Comparison of ENCODE assay signal across 21 cellular contexts in the genomic region with DNA sequence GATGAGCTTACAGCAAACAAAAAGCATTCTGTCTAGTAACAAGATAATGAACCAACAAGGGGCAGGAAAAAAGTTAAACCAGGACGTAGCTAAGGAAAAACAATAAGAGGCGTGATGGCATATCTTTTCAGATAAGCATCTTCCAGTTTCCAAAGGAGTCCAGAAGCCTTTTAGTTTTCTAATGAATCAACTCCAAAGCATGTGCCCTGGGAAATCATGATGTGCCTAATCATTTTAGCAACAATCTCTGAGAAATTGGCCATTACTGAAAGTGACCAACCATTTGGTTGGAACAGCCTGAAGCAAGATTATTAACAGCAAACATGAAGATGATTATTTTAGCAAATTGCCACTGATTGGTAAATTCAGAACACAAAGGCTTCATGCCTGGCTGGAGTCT.
DNase-seq lines count a peak whose midpoint lies in the region; ATAC-seq, FAIRE-seq and TF ChIP-seq lines count a peak whose summit lies in the region.
"Had no signal": no experiment of that assay in that cellular context is flagged by ENCODE, and none has a peak within 500 bp of the region (broad histone marks: within the 10 kb centered on the region; RNA-seq: fewer than 3 reads in every experiment).

No MANE protein-coding gene starts in this region.

- TF ChIP-seq RAD21 in SK-N-SH (IDR thresholded peaks at IDR 0.05; ENCODE audit: low read length) (no peak), HepG2 (CRISPR knock-in tag; IDR thresholded peaks at IDR 0.05) (no peak)

- H3K9me2 ChIP-seq in SK-N-SH: no peaks in the 10 kb centered on the region

- DNase-seq in SK-N-SH (peak; percentile 28), M059J (ENCODE audit: low read depth) (peak; percentile 23), astrocyte (ENCODE audit: low read depth) (peak; percentile 13), smooth muscle cell (lab: John Stamatoyannopoulos, UW; ENCODE audit: unreplicated experiment) (no peak), HepG2 (ENCODE audit: low spot score) (no peak)
- DNase-seq in activated naive CD4-positive, alpha-beta T cell treated with Interleukin-2 at 50 U/mL for 16 hours: no peak
- DNase-seq: 8988T; Calu3; CD4-positive, alpha-beta memory T cell; DND-41; GDM1; IMR-90 had no signal

- POLR2A ChIA-PET in SK-N-SH (lab: Yijun Ruan, JAX) (no interaction called here), HepG2 (lab: Yijun Ruan, JAX) (no interaction called here)

- no peak for TF ChIP-seq POLR2A in HepG2 (IDR thresholded peaks at IDR 0.05; ENCODE audit: insufficient read depth in 1 of 2, low read depth in 2 of 2, low read length in 2 of 2)

- H3K9me3 Mint-ChIP-seq in astrocyte (ENCODE audit: unreplicated experiment): peaks cover 2% of the 10 kb centered on the region

- H3K4me1 Mint-ChIP-seq in astrocyte (ENCODE audit: low read depth, unreplicated experiment): peaks cover 11% of the 10 kb centered on the region
- H3K4me1 Mint-ChIP-seq: CD14-positive monocyte; CD4-positive, alpha-beta memory T cell had no signal

- no peak overlapping the region for H3K4me3 Mint-ChIP-seq in astrocyte (ENCODE audit: unreplicated experiment)
- H3K4me3 Mint-ChIP-seq: CD14-positive monocyte; CD4-positive, alpha-beta memory T cell had no signal

- H3K27ac ChIP-seq in SK-N-SH (ENCODE audit: low read depth in 2 of 2, low read length in 1 of 2): peak overlapping the region in 1 of 2 experiments; percentile 73; a peak in 1 of 4 replicates
- no peak overlapping the region for H3K27ac ChIP-seq in astrocyte (ENCODE audit: low read depth, low read length)
- no peak overlapping the region for H3K27ac ChIP-seq in smooth muscle cell (ENCODE audit: low read depth)
- no peak overlapping the region for H3K27ac ChIP-seq in HepG2 (ENCODE audit: extremely low read length, insufficient read depth, low read length)
- H3K27ac ChIP-seq: BLaER1 had no signal

- no peak overlapping the region for H3K4me3 ChIP-seq in SK-N-SH (ENCODE audit: low read depth in 2 of 2, low read length in 1 of 2)
- H3K4me3 ChIP-seq in astrocyte (ENCODE audit: insufficient read depth, low read depth, low read length): no peak overlapping the region
- H3K4me3 ChIP-seq in smooth muscle cell: no peak overlapping the region
- no peak overlapping the region for H3K4me3 ChIP-seq in HepG2 (replicated peaks in 1 of 3; ENCODE audit: insufficient read depth in 1 of 3, low read depth in 2 of 3, low read length in 3 of 3)
- H3K4me3 ChIP-seq: BLaER1, HAP-1, K562 had no signal

- H3K27ac Mint-ChIP-seq in astrocyte (ENCODE audit: unreplicated experiment): no peak overlapping the region
- H3K27ac Mint-ChIP-seq: CD14-positive monocyte; CD4-positive, alpha-beta memory T cell had no signal

- H4K20me1 ChIP-seq in SK-N-SH (ENCODE audit: insufficient read depth) (no peaks in the 10 kb centered on the region), astrocyte (ENCODE audit: insufficient read depth, low read length) (no peaks in the 10 kb centered on the region), smooth muscle cell (ENCODE audit: low read depth) (no peaks in the 10 kb centered on the region), HepG2 (ENCODE audit: insufficient read depth, low read length) (no peaks in the 10 kb centered on the region)
- H4K20me1 ChIP-seq: BLaER1 had no signal

- H3F3A ChIP-seq in SK-N-SH (replicated peaks; ENCODE audit: insufficient read depth): no peaks in the 10 kb centered on the region
- H3F3A ChIP-seq in smooth muscle cell (ENCODE audit: low read depth): peaks cover 4% of the 10 kb centered on the region

- TF ChIP-seq CTCF in SK-N-SH (IDR thresholded peaks at IDR 0.05): no peak
- no peak for TF ChIP-seq CTCF in astrocyte (IDR thresholded peaks at IDR 0.05; ENCODE audit: insufficient read depth, low read depth, low read length)
- no peak for TF ChIP-seq CTCF in smooth muscle cell (IDR thresholded peaks at IDR 0.05; ENCODE audit: borderline replicate concordance, insufficient read depth, poor library complexity, severe bottlenecking)
- no peak for TF ChIP-seq CTCF in HepG2 (CRISPR knock-in tag; IDR thresholded peaks at IDR 0.05)

- no peaks in the 10 kb centered on the region for H3K36me3 Mint-ChIP-seq in astrocyte (ENCODE audit: low read depth, unreplicated experiment)
- H3K36me3 Mint-ChIP-seq: CD14-positive monocyte; CD4-positive, alpha-beta memory T cell had no signal

- FAIRE-seq in astrocyte (lab: Jason Lieb, UNC) (no peak), HepG2 (lab: Jason Lieb, UNC) (no peak)
- FAIRE-seq: GM12892, GM18507, H1, K562 had no signal

- H3K9me3 ChIP-seq in SK-N-SH: no peaks in the 10 kb centered on the region
- H3K9me3 ChIP-seq in astrocyte (ENCODE audit: insufficient read depth, low read depth, low read length): no peaks in the 10 kb centered on the region
- no peaks in the 10 kb centered on the region for H3K9me3 ChIP-seq in smooth muscle cell (replicated peaks; ENCODE audit: low read depth)
- no peaks in the 10 kb centered on the region for H3K9me3 ChIP-seq in HepG2 (ENCODE audit: low read length)
- H3K9me3 ChIP-seq: BLaER1, HAP-1 had no signal

- no peak for ATAC-seq in SK-N-SH treated with all-trans-retinoic acid at 6 μM for 48 hours
- no peak for ATAC-seq in HepG2
- no peak for ATAC-seq in GM18909 (IDR thresholded peaks at IDR 0.05; ENCODE audit: poor library complexity, unreplicated experiment)
- ATAC-seq: K562 had no signal

- no peaks in the 10 kb centered on the region for H3K36me3 ChIP-seq in SK-N-SH (replicated peaks in 1 of 2; ENCODE audit: control insufficient read depth in 1 of 2, insufficient read depth in 2 of 2, low read length in 1 of 2)
- no peaks in the 10 kb centered on the region for H3K36me3 ChIP-seq in astrocyte (ENCODE audit: insufficient read depth, low read length)
- no peaks in the 10 kb centered on the region for H3K36me3 ChIP-seq in smooth muscle cell (ENCODE audit: low read depth)
- no peaks in the 10 kb centered on the region for H3K36me3 ChIP-seq in HepG2 (replicated peaks in 1 of 2; ENCODE audit: control insufficient read depth in 1 of 2, insufficient read depth in 2 of 2, low read length in 2 of 2)
- H3K36me3 ChIP-seq: BLaER1, HAP-1 had no signal

- CTCF ChIA-PET in SK-N-SH (lab: Yijun Ruan, JAX): interaction anchor here (1.1 kb wide), 1 partner anchor 80 kb away, joined by 3 read pairs; no protein-coding TSS in a partner anchor
- CTCF ChIA-PET in HepG2 (lab: Yijun Ruan, JAX; ENCODE audit: low intra/inter-chr PET ratio, low total read pairs): no interaction called here

- H3K9ac ChIP-seq in SK-N-SH (no peak overlapping the region), astrocyte (ENCODE audit: low read length) (no peak overlapping the region), smooth muscle cell (ENCODE audit: low read depth) (no peak overlapping the region), HepG2 (ENCODE audit: insufficient read depth, low read depth, low read length) (no peak overlapping the region)
- H3K9ac ChIP-seq: BLaER1 had no signal

- in situ Hi-C loops in HepG2 (cut with HindIII; ENCODE audit: extremely low pct_ligation_motif_present, low pct_unique_long_range_greater_than_20kb): no loop called here

- H3K27me3 ChIP-seq in SK-N-SH (ENCODE audit: insufficient read depth): no peaks in the 10 kb centered on the region
- peaks cover 17% of the 10 kb centered on the region for H3K27me3 ChIP-seq in astrocyte (ENCODE audit: insufficient read depth, low read length)
- H3K27me3 ChIP-seq in smooth muscle cell (ENCODE audit: low read depth): no peaks in the 10 kb centered on the region
- no peaks in the 10 kb centered on the region for H3K27me3 ChIP-seq in HepG2 (ENCODE audit: control insufficient read depth in 1 of 2, insufficient read depth in 2 of 2, low read length in 2 of 2)
- H3K27me3 ChIP-seq: BLaER1 had no signal

- H3K4me1 ChIP-seq in SK-N-SH (ENCODE audit: control insufficient read depth in 1 of 2, insufficient read depth in 2 of 2, low read depth in 1 of 2, low read length in 1 of 2) (peaks cover 0 to 7% of the 10 kb centered on the region in 2 experiments; a peak in 2 of 4 replicates), astrocyte (ENCODE audit: insufficient read depth, low read length) (no peaks in the 10 kb centered on the region), smooth muscle cell (ENCODE audit: low read depth) (peaks cover 7% of the 10 kb centered on the region), HepG2 (ENCODE audit: insufficient read depth, low read length) (no peaks in the 10 kb centered on the region)
- H3K4me1 ChIP-seq: BLaER1 had no signal

- H2AFZ ChIP-seq in SK-N-SH (ENCODE audit: low read depth): no peak overlapping the region
- no peak overlapping the region for H2AFZ ChIP-seq in astrocyte (ENCODE audit: low read depth, low read length)
- peak overlapping the region; percentile 13 for H2AFZ ChIP-seq in smooth muscle cell (ENCODE audit: low read depth)
- H2AFZ ChIP-seq in HepG2 (ENCODE audit: low read length): no peak overlapping the region

- H3K27me3 Mint-ChIP-seq in astrocyte (ENCODE audit: low read depth, unreplicated experiment): peaks cover 5% of the 10 kb centered on the region

- BruUV-seq in HepG2 (replicated peaks; lab: Mats Ljungman, UMichigan): no TSS peak

- 25% methylated on average over 2 of the region's 2 CpGs for WGBS in SK-N-SH (ENCODE audit: low lambda C conversion rate)
- WGBS in smooth muscle cell (ENCODE audit: low lambda C conversion rate): 22% methylated on average over 2 of the region's 2 CpGs
- WGBS in HepG2 (ENCODE audit: low lambda C conversion rate): 27% methylated on average over 2 of the region's 2 CpGs

- no peaks in the 10 kb centered on the region for H3K79me2 ChIP-seq in SK-N-SH (ENCODE audit: insufficient read depth)
- no peaks in the 10 kb centered on the region for H3K79me2 ChIP-seq in astrocyte (ENCODE audit: insufficient read depth, low read length)
- no peaks in the 10 kb centered on the region for H3K79me2 ChIP-seq in smooth muscle cell (ENCODE audit: low read depth)
- H3K79me2 ChIP-seq in HepG2 (ENCODE audit: insufficient read depth, low read length): no peaks in the 10 kb centered on the region

- TF ChIP-seq EP300 in SK-N-SH (IDR thresholded peaks at IDR 0.05; ENCODE audit: borderline replicate concordance in 1 of 2, low read depth in 1 of 2, low read length in 1 of 2): peak in 1 of 2 experiments; percentile 68; a peak in 1 of 4 replicates
- TF ChIP-seq EP300 in HepG2 (IDR thresholded peaks at IDR 0.05; ENCODE audit: low read depth in 2 of 2, low read length in 2 of 2): no peak
- no peak for TF ChIP-seq EP300 in HepG2 (CRISPR knock-in tag; IDR thresholded peaks at IDR 0.05; ENCODE audit: borderline replicate concordance)

- H3K4me2 ChIP-seq in SK-N-SH (no peak overlapping the region), astrocyte (ENCODE audit: low read length) (no peak overlapping the region), smooth muscle cell (no peak overlapping the region), HepG2 (ENCODE audit: low read depth, low read length) (no peak overlapping the region)
- H3K4me2 ChIP-seq: BLaER1 had no signal

- intact Hi-C loops in HepG2 (cut with micrococcal nuclease; ENCODE audit: unreplicated experiment): no loop called here

TF ChIP-seq in SK-N-SH, 30 proteins besides CTCF, POLR2A, EP300 and RAD21 (continues in another document):
- TF ChIP-seq GATA2 (CRISPR knock-in tag; IDR thresholded peaks at IDR 0.05): peak; percentile 95

TF ChIP-seq in SK-N-SH treated with all-trans-retinoic acid at 6 μM for 48 hours, 23 proteins besides CTCF, POLR2A, EP300 and RAD21 (continues in another document):
- TF ChIP-seq ZC3H10 (CRISPR knock-in tag; IDR thresholded peaks at IDR 0.05): no peak
- no peak for TF ChIP-seq ZFP30 (CRISPR knock-in tag; IDR thresholded peaks at IDR 0.05)

Comparison
In these comparisons a context has a peak if more than half of its experiments do, and no peak if none do; other contexts are left out.
1. DNase-seq: peak in SK-N-SH (single experiment), M059J (single experiment) and astrocyte (single experiment); none in smooth muscle cell (single experiment), activated naive CD4-positive, alpha-beta T cell treated with Interleukin-2 at 50 U/mL for 16 hours (single experiment) and HepG2 (single experiment).
2. Of the 25 proteins assayed by ChIP-seq in both HepG2 and SK-N-SH: peak only in HepG2: none; only in SK-N-SH: FOXJ3; in both: none; in neither: 23; mixed calls (peak in some experiments, not most) for 1.